ENCODE assay signal across 14 cellular contexts in genomic region chr3:181715601-181716340, GRCh38. TPM values are rescaled to one million over a fixed set of nuclear protein-coding genes. Genes with fewer than 3 reads are reported as not detected.
A peak's percentile ranks its signal among the peaks of the same experiment; 100 is the strongest.
DNase-seq lines count a peak whose midpoint lies in the region; ATAC-seq, FAIRE-seq and TF ChIP-seq lines count a peak whose summit lies in the region.
"Had no signal": no experiment of that assay in that cellular context is flagged by ENCODE, and none has a peak within 500 bp of the region (broad histone marks: within the 10 kb centered on the region; RNA-seq: fewer than 3 reads in every experiment).

No MANE protein-coding gene starts in this region.

- H3K9me3 ChIP-seq in iPS-15b (ENCODE audit: control insufficient read depth, insufficient read depth, low read length) (no peaks in the 10 kb centered on the region), mucosa of descending colon (no peaks in the 10 kb centered on the region)
- H3K9me3 ChIP-seq: Caco-2, ovary had no signal

- H3K27me3 Mint-ChIP-seq in type B pancreatic cell: peaks cover 81% of the 10 kb centered on the region

- FAIRE-seq in H54 (lab: Jason Lieb, UNC): no peak
- FAIRE-seq: endometrium had no signal

- TF ChIP-seq POLR2A in H54 (IDR thresholded peaks at IDR 0.05; ENCODE audit: low read depth, low read length): no peak

- no peak for ATAC-seq in mucosa of descending colon
- no peak for ATAC-seq in HG03175 (IDR thresholded peaks at IDR 0.05; ENCODE audit: unreplicated experiment)
- ATAC-seq: activated T-helper 17 cell treated with anti-CD3 and anti-CD28 coated beads, Interleukin-2, amount 50 U/mL, for 72 hours had no signal

- peak overlapping the region; percentile 75 for H3K27ac Mint-ChIP-seq in type B pancreatic cell
- H3K27ac Mint-ChIP-seq: activated T-helper 17 cell treated with anti-CD3 and anti-CD28 coated beads, Interleukin-2, amount 50 U/mL, for 72 hours had no signal

- no peaks in the 10 kb centered on the region for H3K27me3 ChIP-seq in iPS-15b (ENCODE audit: control insufficient read depth, insufficient read depth, low read length)

- H3K9ac ChIP-seq in iPS-15b (ENCODE audit: low read depth, low read length): peak overlapping the region; percentile 93

- peaks cover 9% of the 10 kb centered on the region for H3K36me3 ChIP-seq in iPS-15b (ENCODE audit: control insufficient read depth, insufficient read depth, low read length)
- no peaks in the 10 kb centered on the region for H3K36me3 ChIP-seq in mucosa of descending colon (ENCODE audit: low read depth)
- H3K36me3 ChIP-seq: ovary had no signal

- intact Hi-C loops in mucosa of descending colon (cut with DNase I, micrococcal nuclease): loop anchor here (10.0 kb wide), 2 partner anchors 539 to 549 kb away; no protein-coding TSS in a partner anchor

- peak overlapping the region; percentile 96 for H3K4me3 ChIP-seq in iPS-15b (ENCODE audit: low read depth, low read length)
- no peak overlapping the region for H3K4me3 ChIP-seq in mucosa of descending colon
- H3K4me3 ChIP-seq: ovary had no signal

- no peak for TF ChIP-seq CTCF in type B pancreatic cell (conservative IDR thresholded peaks at IDR 0.05)
- TF ChIP-seq CTCF in mucosa of descending colon (IDR thresholded peaks at IDR 0.05): no peak

- peaks cover 3% of the 10 kb centered on the region for H3K36me3 Mint-ChIP-seq in type B pancreatic cell

- no peaks in the 10 kb centered on the region for H3K9me3 Mint-ChIP-seq in type B pancreatic cell
- H3K9me3 Mint-ChIP-seq: activated T-helper 17 cell treated with anti-CD3 and anti-CD28 coated beads, Interleukin-2, amount 50 U/mL, for 72 hours had no signal

- peak overlapping the region; percentile 93 for H3K4me3 Mint-ChIP-seq in type B pancreatic cell
- H3K4me3 Mint-ChIP-seq: activated T-helper 17 cell treated with anti-CD3 and anti-CD28 coated beads, Interleukin-2, amount 50 U/mL, for 72 hours had no signal

- peaks cover 18% of the 10 kb centered on the region for H3K4me1 ChIP-seq in iPS-15b (ENCODE audit: control insufficient read depth, insufficient read depth, low read length)
- H3K4me1 ChIP-seq in mucosa of descending colon (ENCODE audit: low read depth): peaks cover 13% of the 10 kb centered on the region

- DNase-seq in NCI-H2196 (lab: John Stamatoyannopoulos, UW; ENCODE audit: unreplicated experiment) (peak; percentile 52), NCI-H2196 treated with DMSO at 0.1 percent for 48 hours (lab: John Stamatoyannopoulos, UW; ENCODE audit: unreplicated experiment) (no peak), astrocyte of the hippocampus (ENCODE audit: low read depth, low spot score) (peak; percentile 85), type B pancreatic cell (ENCODE audit: extremely low spot score, unreplicated experiment) (no peak), mucosa of descending colon (no peak), H54 (ENCODE audit: insufficient read length, low spot score) (no peak)
- DNase-seq: activated CD4-positive, alpha-beta T cell treated with anti-CD3 and anti-CD28 coated beads, Interleukin-2, amount 50 U/mL, for 48 hours; Caco-2; ovary; trophoblast cell had no signal

- peaks cover 6% of the 10 kb centered on the region for H3K4me1 Mint-ChIP-seq in type B pancreatic cell (ENCODE audit: unreplicated experiment)
- H3K4me1 Mint-ChIP-seq: activated T-helper 17 cell treated with anti-CD3 and anti-CD28 coated beads, Interleukin-2, amount 50 U/mL, for 72 hours had no signal

RNA-seq across cellular contexts. Expression of gene SOX2, which starts 4.0 kb away (rescaled TPM):
- 20.5 and 70.4 TPM in 2 replicates for total RNA-seq in type B pancreatic cell (ENCODE audit: low replicate concordance)
- total RNA-seq in mucosa of descending colon: 1 to 10 TPM in 1 of 3 donors, under 1 TPM in 1, not detected in 1; 0.19 to 5.7 TPM

Comparison
In these comparisons a context has a peak if more than half of its experiments do, and no peak if none do; other contexts are left out.
1. DNase-seq: peak in NCI-H2196 (single experiment) and astrocyte of the hippocampus (single experiment); none in NCI-H2196 treated with DMSO at 0.1 percent for 48 hours (single experiment), type B pancreatic cell (single experiment), mucosa of descending colon (0 of 3) and H54 (single experiment).